ENCODE assay signal across 10 cellular contexts in genomic region chr14:67944605-67945004, GRCh38.
DNase-seq lines count a peak whose midpoint lies in the region; ATAC-seq and TF ChIP-seq lines count a peak whose summit lies in the region.
"Had no signal": no experiment of that assay in that cellular context is flagged by ENCODE, and none has a peak within 500 bp of the region (broad histone marks: within the 10 kb centered on the region; RNA-seq: fewer than 3 reads in every experiment).

No MANE protein-coding gene starts in this region.

- peak overlapping the region in 2 of 11 experiments; percentile 8 to 17; a peak in 1 of 22 replicates for H3K9ac ChIP-seq in BLaER1 treated with 17β-estradiol and CSF1 and Interleukin-3, amounts not matched to agents 10 nM and 100 nM

- H3K4me1 Mint-ChIP-seq in stimulated activated naive B cell treated with anti-CD40 and anti-IgM and Interleukin-4, amounts not matched to agents 10 μg/mL and 1 μg/mL and 100 μg/mL, for 72 hours, result peaks cover 0 to 7% of the 10 kb centered on the region in 2 donors
- H3K4me1 Mint-ChIP-seq in effector memory CD8-positive, alpha-beta T cell (ENCODE audit: low read depth in 2 of 2), result no peaks in the 10 kb centered on the region

- H3K27ac ChIP-seq in BLaER1 treated with 17β-estradiol and CSF1 and Interleukin-3, amounts not matched to agents 10 nM and 100 nM, result peak overlapping the region in 9 of 11 experiments; percentile 3 to 56 (median 32); a peak in 14 of 22 replicates
- peak overlapping the region; percentile 24; the same call in 1 of the 2 replicates for H3K27ac ChIP-seq in SJSA1
- H3K27ac ChIP-seq in foreskin keratinocyte, result peak overlapping the region; percentile 2
- H3K27ac ChIP-seq: dorsolateral prefrontal cortex had no signal

- peaks cover 11 to 40% (median 19%) of the 10 kb centered on the region in 10 experiments; a peak in 19 of 20 replicates for H3K4me1 ChIP-seq in BLaER1 treated with 17β-estradiol and CSF1 and Interleukin-3, amounts not matched to agents 10 nM and 100 nM
- peaks cover 36% of the 10 kb centered on the region for H3K4me1 ChIP-seq in SJSA1 (replicated peaks)
- H3K4me1 ChIP-seq in foreskin keratinocyte, result peaks cover 15% of the 10 kb centered on the region

- peaks cover 0 to 4% of the 10 kb centered on the region in 2 donors for H3K36me3 Mint-ChIP-seq in stimulated activated naive B cell treated with anti-CD40 and anti-IgM and Interleukin-4, amounts not matched to agents 10 μg/mL and 1 μg/mL and 100 μg/mL, for 72 hours
- H3K36me3 Mint-ChIP-seq in effector memory CD8-positive, alpha-beta T cell (ENCODE audit: insufficient read depth), result no peaks in the 10 kb centered on the region

- no peaks in the 10 kb centered on the region for H3K36me3 ChIP-seq in BLaER1 treated with 17β-estradiol and CSF1 and Interleukin-3, amounts not matched to agents 10 nM and 100 nM
- H3K36me3 ChIP-seq in SJSA1, result no peaks in the 10 kb centered on the region

- ATAC-seq in foreskin keratinocyte (no peak), GM21723 (IDR thresholded peaks at IDR 0.05; ENCODE audit: unreplicated experiment) (no peak)
- no peak for ATAC-seq in stimulated activated naive B cell treated with anti-CD40 and anti-IgM and Interleukin-4, amounts not matched to agents 10 μg/mL and 1 μg/mL and 100 μg/mL, for 72 hours (replicated peaks)
- ATAC-seq in effector memory CD8-positive, alpha-beta T cell (replicated peaks), result no peak

- peaks cover 5 to 10% (median 8%) of the 10 kb centered on the region in 11 experiments for H3K9me3 ChIP-seq in BLaER1 treated with 17β-estradiol and CSF1 and Interleukin-3, amounts not matched to agents 10 nM and 100 nM (replicated peaks in 1 of 11)
- no peaks in the 10 kb centered on the region for H3K9me3 ChIP-seq in SJSA1 (replicated peaks)

- no peaks in the 10 kb centered on the region for H4K20me1 ChIP-seq in BLaER1 treated with 17β-estradiol and CSF1 and Interleukin-3, amounts not matched to agents 10 nM and 100 nM

- no peak overlapping the region for H3K4me3 ChIP-seq in BLaER1 treated with 17β-estradiol and CSF1 and Interleukin-3, amounts not matched to agents 10 nM and 100 nM
- no peak overlapping the region for H3K4me3 ChIP-seq in SJSA1

- TF ChIP-seq CTCF in foreskin keratinocyte (conservative IDR thresholded peaks at IDR 0.05), result no peak

- peaks cover 2 to 3% of the 10 kb centered on the region in 2 donors for H3K9me3 Mint-ChIP-seq in stimulated activated naive B cell treated with anti-CD40 and anti-IgM and Interleukin-4, amounts not matched to agents 10 μg/mL and 1 μg/mL and 100 μg/mL, for 72 hours
- no peaks in the 10 kb centered on the region for H3K9me3 Mint-ChIP-seq in effector memory CD8-positive, alpha-beta T cell
- H3K9me3 Mint-ChIP-seq: activated T-cell treated with anti-CD3 and anti-CD28 coated beads, Interleukin-2, amount 50 U/mL, for 24 hours had no signal

- H3K4me3 Mint-ChIP-seq in stimulated activated naive B cell treated with anti-CD40 and anti-IgM and Interleukin-4, amounts not matched to agents 10 μg/mL and 1 μg/mL and 100 μg/mL, for 72 hours, result no peak overlapping the region
- no peak overlapping the region for H3K4me3 Mint-ChIP-seq in effector memory CD8-positive, alpha-beta T cell
- H3K4me3 Mint-ChIP-seq: activated T-cell treated with anti-CD3 and anti-CD28 coated beads, Interleukin-2, amount 50 U/mL, for 24 hours had no signal

- H3K27me3 Mint-ChIP-seq in stimulated activated naive B cell treated with anti-CD40 and anti-IgM and Interleukin-4, amounts not matched to agents 10 μg/mL and 1 μg/mL and 100 μg/mL, for 72 hours, result no peaks in the 10 kb centered on the region
- no peaks in the 10 kb centered on the region for H3K27me3 Mint-ChIP-seq in effector memory CD8-positive, alpha-beta T cell
- H3K27me3 Mint-ChIP-seq: activated T-cell treated with anti-CD3 and anti-CD28 coated beads, Interleukin-2, amount 50 U/mL, for 24 hours had no signal

- DNase-seq in SJSA1 (ENCODE audit: low read depth in 1 of 2, low spot score in 2 of 2) (no peak), foreskin keratinocyte (no peak), renal cortical epithelial cell (ENCODE audit: low read depth) (peak; percentile 37), pons (ENCODE audit: low spot score) (no peak)
- no peak for DNase-seq in stimulated activated naive B cell treated with anti-CD40 and anti-IgM and Interleukin-4, amounts not matched to agents 10 μg/mL and 1 μg/mL and 100 μg/mL, for 72 hours
- no peak for DNase-seq in effector memory CD8-positive, alpha-beta T cell
- DNase-seq: activated T-cell treated with anti-CD3 and anti-CD28 coated beads, Interleukin-2, amount 50 U/mL, for 24 hours had no signal

- H3K27ac Mint-ChIP-seq in stimulated activated naive B cell treated with anti-CD40 and anti-IgM and Interleukin-4, amounts not matched to agents 10 μg/mL and 1 μg/mL and 100 μg/mL, for 72 hours, result no peak overlapping the region
- no peak overlapping the region for H3K27ac Mint-ChIP-seq in effector memory CD8-positive, alpha-beta T cell
- H3K27ac Mint-ChIP-seq: activated T-cell treated with anti-CD3 and anti-CD28 coated beads, Interleukin-2, amount 50 U/mL, for 24 hours had no signal

- no peaks in the 10 kb centered on the region for H3K27me3 ChIP-seq in BLaER1 treated with 17β-estradiol and CSF1 and Interleukin-3, amounts not matched to agents 10 nM and 100 nM
- H3K27me3 ChIP-seq in SJSA1 (replicated peaks), result no peaks in the 10 kb centered on the region
- H3K27me3 ChIP-seq in foreskin keratinocyte, result no peaks in the 10 kb centered on the region
- H3K27me3 ChIP-seq: dorsolateral prefrontal cortex had no signal

- H3K4me2 ChIP-seq in BLaER1 treated with 17β-estradiol and CSF1 and Interleukin-3, amounts not matched to agents 10 nM and 100 nM, result peak overlapping the region in 2 of 11 experiments; percentile 5 to 33; a peak in 3 of 22 replicates
